1 cellular context compared by ENCODE assay signal in the genomic region with DNA sequence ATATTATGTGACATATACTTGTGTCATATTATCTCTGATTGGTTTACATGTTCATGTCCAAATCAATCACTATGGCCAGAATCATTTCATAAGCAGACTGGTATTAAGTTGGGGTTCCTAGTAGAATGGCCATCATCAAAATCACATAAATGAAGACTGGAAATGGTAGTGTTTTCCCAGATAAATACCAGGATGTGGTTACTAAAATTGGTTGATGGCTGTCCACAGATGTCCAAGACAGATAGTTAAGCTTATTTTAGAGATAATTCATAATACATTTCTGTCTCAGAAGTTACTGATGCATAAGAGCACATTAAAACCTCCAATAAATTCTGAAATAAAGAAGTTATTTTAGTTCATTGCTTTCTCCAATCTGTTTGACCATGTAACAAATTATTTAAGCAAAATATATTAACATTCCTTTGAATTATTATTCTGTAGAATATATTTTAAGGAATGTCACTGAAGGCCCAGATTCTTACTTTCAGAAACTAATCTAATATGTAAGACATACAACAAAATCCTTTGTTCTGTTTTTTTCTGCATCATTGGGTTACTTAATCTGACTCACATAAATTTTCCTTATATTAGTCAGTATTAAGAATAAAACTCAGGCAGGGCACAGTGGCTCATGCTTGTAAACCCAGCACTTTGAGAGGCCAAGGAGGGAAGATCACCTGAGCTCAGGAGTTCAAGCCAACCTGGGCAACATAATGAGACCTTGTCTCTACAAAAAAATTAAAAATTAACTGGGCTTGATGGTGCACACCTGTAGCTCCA.
TF ChIP-seq lines count a peak whose summit lies in the region.

No MANE protein-coding gene starts in this region.

TF ChIP-seq in SK-N-SH, 30 proteins besides CTCF, POLR2A, EP300 and RAD21 (continued from another document):
- TF ChIP-seq, protein P1, sequence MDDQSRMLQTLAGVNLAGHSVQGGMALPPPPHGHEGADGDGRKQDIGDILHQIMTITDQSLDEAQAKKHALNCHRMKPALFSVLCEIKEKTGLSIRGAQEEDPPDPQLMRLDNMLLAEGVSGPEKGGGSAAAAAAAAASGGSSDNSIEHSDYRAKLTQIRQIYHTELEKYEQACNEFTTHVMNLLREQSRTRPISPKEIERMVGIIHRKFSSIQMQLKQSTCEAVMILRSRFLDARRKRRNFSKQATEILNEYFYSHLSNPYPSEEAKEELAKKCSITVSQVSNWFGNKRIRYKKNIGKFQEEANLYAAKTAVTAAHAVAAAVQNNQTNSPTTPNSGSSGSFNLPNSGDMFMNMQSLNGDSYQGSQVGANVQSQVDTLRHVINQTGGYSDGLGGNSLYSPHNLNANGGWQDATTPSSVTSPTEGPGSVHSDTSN (IDR thresholded peaks at IDR 0.05): peak; percentile 70
- TF ChIP-seq TAF1 (IDR thresholded peaks at IDR 0.05; ENCODE audit: borderline replicate concordance, low read depth, low read length) (no peak), TEAD4 (IDR thresholded peaks at IDR 0.05; ENCODE audit: borderline replicate concordance, insufficient read depth) (peak; percentile 75; the same call in 1 of the 2 replicates), SIN3A (IDR thresholded peaks at IDR 0.05; ENCODE audit: borderline replicate concordance, low read depth, low read length) (no peak), SMC3 (IDR thresholded peaks at IDR 0.05; ENCODE audit: low read depth, low read length) (no peak), GABPA (IDR thresholded peaks at IDR 0.05; ENCODE audit: low read depth) (no peak), TCF12 (IDR thresholded peaks at IDR 0.05) (peak; percentile 37), RXRA (IDR thresholded peaks at IDR 0.05; ENCODE audit: borderline replicate concordance, low read depth) (no peak), FOXM1 (IDR thresholded peaks at IDR 0.05; ENCODE audit: low read depth) (no peak; the same call in 1 of the 2 replicates), NFIC (IDR thresholded peaks at IDR 0.05; ENCODE audit: borderline replicate concordance) (peak; percentile 12; the same call in 1 of the 2 replicates), FOSL2 (IDR thresholded peaks at IDR 0.05; ENCODE audit: borderline replicate concordance, low read depth) (peak; percentile 85), POLR2AphosphoS5 (IDR thresholded peaks at IDR 0.05; ENCODE audit: low read depth, low read length) (no peak), MXI1 (IDR thresholded peaks at IDR 0.05; ENCODE audit: low read depth, low read length) (no peak)
- TF ChIP-seq, protein P2, sequence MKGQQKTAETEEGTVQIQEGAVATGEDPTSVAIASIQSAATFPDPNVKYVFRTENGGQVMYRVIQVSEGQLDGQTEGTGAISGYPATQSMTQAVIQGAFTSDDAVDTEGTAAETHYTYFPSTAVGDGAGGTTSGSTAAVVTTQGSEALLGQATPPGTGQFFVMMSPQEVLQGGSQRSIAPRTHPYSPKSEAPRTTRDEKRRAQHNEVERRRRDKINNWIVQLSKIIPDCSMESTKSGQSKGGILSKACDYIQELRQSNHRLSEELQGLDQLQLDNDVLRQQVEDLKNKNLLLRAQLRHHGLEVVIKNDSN (IDR thresholded peaks at IDR 0.05; ENCODE audit: borderline replicate concordance, low read depth): no peak
- TF ChIP-seq, protein P3, sequence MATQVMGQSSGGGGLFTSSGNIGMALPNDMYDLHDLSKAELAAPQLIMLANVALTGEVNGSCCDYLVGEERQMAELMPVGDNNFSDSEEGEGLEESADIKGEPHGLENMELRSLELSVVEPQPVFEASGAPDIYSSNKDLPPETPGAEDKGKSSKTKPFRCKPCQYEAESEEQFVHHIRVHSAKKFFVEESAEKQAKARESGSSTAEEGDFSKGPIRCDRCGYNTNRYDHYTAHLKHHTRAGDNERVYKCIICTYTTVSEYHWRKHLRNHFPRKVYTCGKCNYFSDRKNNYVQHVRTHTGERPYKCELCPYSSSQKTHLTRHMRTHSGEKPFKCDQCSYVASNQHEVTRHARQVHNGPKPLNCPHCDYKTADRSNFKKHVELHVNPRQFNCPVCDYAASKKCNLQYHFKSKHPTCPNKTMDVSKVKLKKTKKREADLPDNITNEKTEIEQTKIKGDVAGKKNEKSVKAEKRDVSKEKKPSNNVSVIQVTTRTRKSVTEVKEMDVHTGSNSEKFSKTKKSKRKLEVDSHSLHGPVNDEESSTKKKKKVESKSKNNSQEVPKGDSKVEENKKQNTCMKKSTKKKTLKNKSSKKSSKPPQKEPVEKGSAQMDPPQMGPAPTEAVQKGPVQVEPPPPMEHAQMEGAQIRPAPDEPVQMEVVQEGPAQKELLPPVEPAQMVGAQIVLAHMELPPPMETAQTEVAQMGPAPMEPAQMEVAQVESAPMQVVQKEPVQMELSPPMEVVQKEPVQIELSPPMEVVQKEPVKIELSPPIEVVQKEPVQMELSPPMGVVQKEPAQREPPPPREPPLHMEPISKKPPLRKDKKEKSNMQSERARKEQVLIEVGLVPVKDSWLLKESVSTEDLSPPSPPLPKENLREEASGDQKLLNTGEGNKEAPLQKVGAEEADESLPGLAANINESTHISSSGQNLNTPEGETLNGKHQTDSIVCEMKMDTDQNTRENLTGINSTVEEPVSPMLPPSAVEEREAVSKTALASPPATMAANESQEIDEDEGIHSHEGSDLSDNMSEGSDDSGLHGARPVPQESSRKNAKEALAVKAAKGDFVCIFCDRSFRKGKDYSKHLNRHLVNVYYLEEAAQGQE (IDR thresholded peaks at IDR 0.05; ENCODE audit: low read depth, low read length): no peak
- TF ChIP-seq, protein P4, sequence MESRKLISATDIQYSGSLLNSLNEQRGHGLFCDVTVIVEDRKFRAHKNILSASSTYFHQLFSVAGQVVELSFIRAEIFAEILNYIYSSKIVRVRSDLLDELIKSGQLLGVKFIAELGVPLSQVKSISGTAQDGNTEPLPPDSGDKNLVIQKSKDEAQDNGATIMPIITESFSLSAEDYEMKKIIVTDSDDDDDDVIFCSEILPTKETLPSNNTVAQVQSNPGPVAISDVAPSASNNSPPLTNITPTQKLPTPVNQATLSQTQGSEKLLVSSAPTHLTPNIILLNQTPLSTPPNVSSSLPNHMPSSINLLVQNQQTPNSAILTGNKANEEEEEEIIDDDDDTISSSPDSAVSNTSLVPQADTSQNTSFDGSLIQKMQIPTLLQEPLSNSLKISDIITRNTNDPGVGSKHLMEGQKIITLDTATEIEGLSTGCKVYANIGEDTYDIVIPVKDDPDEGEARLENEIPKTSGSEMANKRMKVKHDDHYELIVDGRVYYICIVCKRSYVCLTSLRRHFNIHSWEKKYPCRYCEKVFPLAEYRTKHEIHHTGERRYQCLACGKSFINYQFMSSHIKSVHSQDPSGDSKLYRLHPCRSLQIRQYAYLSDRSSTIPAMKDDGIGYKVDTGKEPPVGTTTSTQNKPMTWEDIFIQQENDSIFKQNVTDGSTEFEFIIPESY (IDR thresholded peaks at IDR 0.05; ENCODE audit: borderline replicate concordance, low read depth): no peak
